In the genomic region with DNA sequence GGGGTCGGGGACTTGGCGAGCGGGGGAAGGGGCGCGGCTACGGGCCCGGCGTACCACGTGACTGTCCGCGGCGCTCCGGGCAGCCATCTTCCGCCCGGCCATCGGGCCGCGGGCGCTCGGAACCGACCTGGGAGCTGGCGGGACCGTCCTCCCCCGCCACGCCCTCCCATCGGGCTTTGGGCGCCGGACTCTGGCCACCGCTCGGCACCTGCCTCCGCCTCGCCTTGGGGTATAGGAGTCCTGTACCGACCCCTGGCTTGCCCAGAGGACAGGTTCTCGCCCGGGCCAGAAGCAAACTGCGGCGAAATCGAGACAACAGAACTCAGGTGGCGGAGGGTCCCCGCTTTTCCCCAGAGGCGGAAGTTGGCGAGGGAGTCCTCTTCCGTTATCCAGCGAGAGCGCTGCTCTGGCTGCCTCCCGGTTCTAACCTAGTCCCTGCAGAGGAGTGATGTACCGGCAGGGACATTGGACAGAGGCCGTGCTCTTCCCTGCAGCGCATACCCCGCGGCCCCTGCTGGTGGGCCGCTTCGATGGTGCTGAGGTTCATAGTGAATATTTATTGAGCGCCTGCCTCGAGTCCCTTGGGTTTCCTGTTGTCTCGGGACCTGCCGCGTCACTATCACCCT, we compare ENCODE assay signal across 1 cellular context.
TF ChIP-seq lines count a peak whose summit lies in the region.

No MANE protein-coding gene starts in this region.

TF ChIP-seq in H1, 55 proteins besides CTCF, POLR2A, EP300 and RAD21:
- TF ChIP-seq ASH2L (IDR thresholded peaks at IDR 0.05; ENCODE audit: low read length) (peak; percentile 25), KDM4A (IDR thresholded peaks at IDR 0.05; ENCODE audit: low read depth, low read length, severe bottlenecking) (peak; percentile 67), SAP30 (IDR thresholded peaks at IDR 0.05; ENCODE audit: insufficient read depth, insufficient replicate concordance, low read length) (peak; percentile 75), CTBP2 (IDR thresholded peaks at IDR 0.05; ENCODE audit: borderline replicate concordance, insufficient read depth, insufficient read length, low read length) (no peak), SP2 (IDR thresholded peaks at IDR 0.05; ENCODE audit: low read length) (no peak), CHD2 (IDR thresholded peaks at IDR 0.05; ENCODE audit: low read length) (no peak), NRF1 (IDR thresholded peaks at IDR 0.05; ENCODE audit: low read depth, low read length) (no peak), CBX8 (IDR thresholded peaks at IDR 0.05; ENCODE audit: borderline replicate concordance, low read depth, low read length) (no peak), SRF (IDR thresholded peaks at IDR 0.05; ENCODE audit: low read depth, low read length) (no peak), YY1 (IDR thresholded peaks at IDR 0.05; ENCODE audit: low read depth, low read length) (peak; percentile 87), KDM1A (IDR thresholded peaks at IDR 0.05; ENCODE audit: borderline replicate concordance, low read length) (no peak), SUZ12 (IDR thresholded peaks at IDR 0.05; ENCODE audit: low read length) (no peak), JUND (IDR thresholded peaks at IDR 0.05; ENCODE audit: low read length) (no peak), SIRT6 (IDR thresholded peaks at IDR 0.05; ENCODE audit: low read length) (no peak), GABPA (IDR thresholded peaks at IDR 0.05; ENCODE audit: borderline replicate concordance, insufficient read depth, low read length) (peak; percentile 37; the same call in 1 of the 2 replicates), SP1 (IDR thresholded peaks at IDR 0.05; ENCODE audit: low read depth, low read length) (no peak), ZNF274 (IDR thresholded peaks at IDR 0.05; ENCODE audit: borderline replicate concordance, extremely low read depth, low read length) (no peak), PHF8 (conservative IDR thresholded peaks at IDR 0.05; ENCODE audit: low read depth, low read length) (peak; percentile 65), TAF1 (IDR thresholded peaks at IDR 0.05; ENCODE audit: low read depth, low read length) (no peak; the same call in 1 of the 2 replicates), MAFK (IDR thresholded peaks at IDR 0.05; ENCODE audit: low read depth, low read length) (no peak), TEAD4 (IDR thresholded peaks at IDR 0.05; ENCODE audit: low read depth, low read length) (0 out of 2 replicates have a peak, but pooled peaks have one; percentile 14), RXRA (IDR thresholded peaks at IDR 0.05; ENCODE audit: insufficient read depth, low read depth, low read length) (no peak), TAF7 (optimal IDR thresholded peaks at IDR 0.05; ENCODE audit: borderline replicate concordance, low read depth, low read length) (peak; percentile 4), CREB1 (IDR thresholded peaks at IDR 0.05) (no peak), EGR1 (IDR thresholded peaks at IDR 0.05; ENCODE audit: borderline replicate concordance, low read depth, low read length) (no peak; the same call in 1 of the 2 replicates), SIX5 (IDR thresholded peaks at IDR 0.05; ENCODE audit: low read depth, low read length) (no peak), NANOG (IDR thresholded peaks at IDR 0.05; ENCODE audit: insufficient read depth, low read depth, low read length, poor library complexity, severe bottlenecking) (no peak), SIN3A (conservative IDR thresholded peaks at IDR 0.05 in 1 of 2, IDR thresholded peaks at IDR 0.05 in 1 of 2; ENCODE audit: low read depth in 1 of 2, low read length in 2 of 2) (0 out of 4 replicates have a peak, but pooled peaks of 1 of the 2 experiments have one; percentile 13), FOSL1 (IDR thresholded peaks at IDR 0.05; ENCODE audit: insufficient read depth, low read depth, low read length) (no peak), RNF2 (IDR thresholded peaks at IDR 0.05; ENCODE audit: borderline replicate concordance, low read depth, low read length, missing control alignments, poor library complexity, severe bottlenecking) (no peak), GTF2F1 (IDR thresholded peaks at IDR 0.05; ENCODE audit: borderline replicate concordance, low read depth, low read length) (no peak), TBP (IDR thresholded peaks at IDR 0.05; ENCODE audit: low read depth, low read length) (peak; percentile 33; the same call in 1 of the 2 replicates), EZH2 (IDR thresholded peaks at IDR 0.05; ENCODE audit: low read depth, low read length, severe bottlenecking) (no peak), POLR2AphosphoS5 (IDR thresholded peaks at IDR 0.05; ENCODE audit: low read depth, low read length) (peak; percentile 75), KDM5A (IDR thresholded peaks at IDR 0.05; ENCODE audit: low read length) (no peak), POU5F1 (IDR thresholded peaks at IDR 0.05; ENCODE audit: low read depth, low read length) (no peak), HDAC6 (IDR thresholded peaks at IDR 0.05; ENCODE audit: low read depth, low read length) (no peak), RFX5 (IDR thresholded peaks at IDR 0.05; ENCODE audit: borderline replicate concordance, low read depth, low read length) (no peak)
- TF ChIP-seq, protein P1, sequence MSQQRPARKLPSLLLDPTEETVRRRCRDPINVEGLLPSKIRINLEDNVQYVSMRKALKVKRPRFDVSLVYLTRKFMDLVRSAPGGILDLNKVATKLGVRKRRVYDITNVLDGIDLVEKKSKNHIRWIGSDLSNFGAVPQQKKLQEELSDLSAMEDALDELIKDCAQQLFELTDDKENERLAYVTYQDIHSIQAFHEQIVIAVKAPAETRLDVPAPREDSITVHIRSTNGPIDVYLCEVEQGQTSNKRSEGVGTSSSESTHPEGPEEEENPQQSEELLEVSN (IDR thresholded peaks at IDR 0.05): no peak
- TF ChIP-seq, protein P2, sequence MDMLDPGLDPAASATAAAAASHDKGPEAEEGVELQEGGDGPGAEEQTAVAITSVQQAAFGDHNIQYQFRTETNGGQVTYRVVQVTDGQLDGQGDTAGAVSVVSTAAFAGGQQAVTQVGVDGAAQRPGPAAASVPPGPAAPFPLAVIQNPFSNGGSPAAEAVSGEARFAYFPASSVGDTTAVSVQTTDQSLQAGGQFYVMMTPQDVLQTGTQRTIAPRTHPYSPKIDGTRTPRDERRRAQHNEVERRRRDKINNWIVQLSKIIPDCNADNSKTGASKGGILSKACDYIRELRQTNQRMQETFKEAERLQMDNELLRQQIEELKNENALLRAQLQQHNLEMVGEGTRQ (IDR thresholded peaks at IDR 0.05; ENCODE audit: low read length): peak; percentile 76
- TF ChIP-seq, protein P3, sequence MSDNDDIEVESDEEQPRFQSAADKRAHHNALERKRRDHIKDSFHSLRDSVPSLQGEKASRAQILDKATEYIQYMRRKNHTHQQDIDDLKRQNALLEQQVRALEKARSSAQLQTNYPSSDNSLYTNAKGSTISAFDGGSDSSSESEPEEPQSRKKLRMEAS (IDR thresholded peaks at IDR 0.05): peak; percentile 74
- TF ChIP-seq, protein P4, sequence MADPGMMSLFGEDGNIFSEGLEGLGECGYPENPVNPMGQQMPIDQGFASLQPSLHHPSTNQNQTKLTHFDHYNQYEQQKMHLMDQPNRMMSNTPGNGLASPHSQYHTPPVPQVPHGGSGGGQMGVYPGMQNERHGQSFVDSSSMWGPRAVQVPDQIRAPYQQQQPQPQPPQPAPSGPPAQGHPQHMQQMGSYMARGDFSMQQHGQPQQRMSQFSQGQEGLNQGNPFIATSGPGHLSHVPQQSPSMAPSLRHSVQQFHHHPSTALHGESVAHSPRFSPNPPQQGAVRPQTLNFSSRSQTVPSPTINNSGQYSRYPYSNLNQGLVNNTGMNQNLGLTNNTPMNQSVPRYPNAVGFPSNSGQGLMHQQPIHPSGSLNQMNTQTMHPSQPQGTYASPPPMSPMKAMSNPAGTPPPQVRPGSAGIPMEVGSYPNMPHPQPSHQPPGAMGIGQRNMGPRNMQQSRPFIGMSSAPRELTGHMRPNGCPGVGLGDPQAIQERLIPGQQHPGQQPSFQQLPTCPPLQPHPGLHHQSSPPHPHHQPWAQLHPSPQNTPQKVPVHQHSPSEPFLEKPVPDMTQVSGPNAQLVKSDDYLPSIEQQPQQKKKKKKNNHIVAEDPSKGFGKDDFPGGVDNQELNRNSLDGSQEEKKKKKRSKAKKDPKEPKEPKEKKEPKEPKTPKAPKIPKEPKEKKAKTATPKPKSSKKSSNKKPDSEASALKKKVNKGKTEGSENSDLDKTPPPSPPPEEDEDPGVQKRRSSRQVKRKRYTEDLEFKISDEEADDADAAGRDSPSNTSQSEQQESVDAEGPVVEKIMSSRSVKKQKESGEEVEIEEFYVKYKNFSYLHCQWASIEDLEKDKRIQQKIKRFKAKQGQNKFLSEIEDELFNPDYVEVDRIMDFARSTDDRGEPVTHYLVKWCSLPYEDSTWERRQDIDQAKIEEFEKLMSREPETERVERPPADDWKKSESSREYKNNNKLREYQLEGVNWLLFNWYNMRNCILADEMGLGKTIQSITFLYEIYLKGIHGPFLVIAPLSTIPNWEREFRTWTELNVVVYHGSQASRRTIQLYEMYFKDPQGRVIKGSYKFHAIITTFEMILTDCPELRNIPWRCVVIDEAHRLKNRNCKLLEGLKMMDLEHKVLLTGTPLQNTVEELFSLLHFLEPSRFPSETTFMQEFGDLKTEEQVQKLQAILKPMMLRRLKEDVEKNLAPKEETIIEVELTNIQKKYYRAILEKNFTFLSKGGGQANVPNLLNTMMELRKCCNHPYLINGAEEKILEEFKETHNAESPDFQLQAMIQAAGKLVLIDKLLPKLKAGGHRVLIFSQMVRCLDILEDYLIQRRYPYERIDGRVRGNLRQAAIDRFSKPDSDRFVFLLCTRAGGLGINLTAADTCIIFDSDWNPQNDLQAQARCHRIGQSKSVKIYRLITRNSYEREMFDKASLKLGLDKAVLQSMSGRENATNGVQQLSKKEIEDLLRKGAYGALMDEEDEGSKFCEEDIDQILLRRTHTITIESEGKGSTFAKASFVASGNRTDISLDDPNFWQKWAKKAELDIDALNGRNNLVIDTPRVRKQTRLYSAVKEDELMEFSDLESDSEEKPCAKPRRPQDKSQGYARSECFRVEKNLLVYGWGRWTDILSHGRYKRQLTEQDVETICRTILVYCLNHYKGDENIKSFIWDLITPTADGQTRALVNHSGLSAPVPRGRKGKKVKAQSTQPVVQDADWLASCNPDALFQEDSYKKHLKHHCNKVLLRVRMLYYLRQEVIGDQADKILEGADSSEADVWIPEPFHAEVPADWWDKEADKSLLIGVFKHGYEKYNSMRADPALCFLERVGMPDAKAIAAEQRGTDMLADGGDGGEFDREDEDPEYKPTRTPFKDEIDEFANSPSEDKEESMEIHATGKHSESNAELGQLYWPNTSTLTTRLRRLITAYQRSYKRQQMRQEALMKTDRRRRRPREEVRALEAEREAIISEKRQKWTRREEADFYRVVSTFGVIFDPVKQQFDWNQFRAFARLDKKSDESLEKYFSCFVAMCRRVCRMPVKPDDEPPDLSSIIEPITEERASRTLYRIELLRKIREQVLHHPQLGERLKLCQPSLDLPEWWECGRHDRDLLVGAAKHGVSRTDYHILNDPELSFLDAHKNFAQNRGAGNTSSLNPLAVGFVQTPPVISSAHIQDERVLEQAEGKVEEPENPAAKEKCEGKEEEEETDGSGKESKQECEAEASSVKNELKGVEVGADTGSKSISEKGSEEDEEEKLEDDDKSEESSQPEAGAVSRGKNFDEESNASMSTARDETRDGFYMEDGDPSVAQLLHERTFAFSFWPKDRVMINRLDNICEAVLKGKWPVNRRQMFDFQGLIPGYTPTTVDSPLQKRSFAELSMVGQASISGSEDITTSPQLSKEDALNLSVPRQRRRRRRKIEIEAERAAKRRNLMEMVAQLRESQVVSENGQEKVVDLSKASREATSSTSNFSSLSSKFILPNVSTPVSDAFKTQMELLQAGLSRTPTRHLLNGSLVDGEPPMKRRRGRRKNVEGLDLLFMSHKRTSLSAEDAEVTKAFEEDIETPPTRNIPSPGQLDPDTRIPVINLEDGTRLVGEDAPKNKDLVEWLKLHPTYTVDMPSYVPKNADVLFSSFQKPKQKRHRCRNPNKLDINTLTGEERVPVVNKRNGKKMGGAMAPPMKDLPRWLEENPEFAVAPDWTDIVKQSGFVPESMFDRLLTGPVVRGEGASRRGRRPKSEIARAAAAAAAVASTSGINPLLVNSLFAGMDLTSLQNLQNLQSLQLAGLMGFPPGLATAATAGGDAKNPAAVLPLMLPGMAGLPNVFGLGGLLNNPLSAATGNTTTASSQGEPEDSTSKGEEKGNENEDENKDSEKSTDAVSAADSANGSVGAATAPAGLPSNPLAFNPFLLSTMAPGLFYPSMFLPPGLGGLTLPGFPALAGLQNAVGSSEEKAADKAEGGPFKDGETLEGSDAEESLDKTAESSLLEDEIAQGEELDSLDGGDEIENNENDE (IDR thresholded peaks at IDR 0.05; ENCODE audit: insufficient replicate concordance, low read length): no peak
